16 cellular contexts compared by ENCODE assay signal in the genomic region with DNA sequence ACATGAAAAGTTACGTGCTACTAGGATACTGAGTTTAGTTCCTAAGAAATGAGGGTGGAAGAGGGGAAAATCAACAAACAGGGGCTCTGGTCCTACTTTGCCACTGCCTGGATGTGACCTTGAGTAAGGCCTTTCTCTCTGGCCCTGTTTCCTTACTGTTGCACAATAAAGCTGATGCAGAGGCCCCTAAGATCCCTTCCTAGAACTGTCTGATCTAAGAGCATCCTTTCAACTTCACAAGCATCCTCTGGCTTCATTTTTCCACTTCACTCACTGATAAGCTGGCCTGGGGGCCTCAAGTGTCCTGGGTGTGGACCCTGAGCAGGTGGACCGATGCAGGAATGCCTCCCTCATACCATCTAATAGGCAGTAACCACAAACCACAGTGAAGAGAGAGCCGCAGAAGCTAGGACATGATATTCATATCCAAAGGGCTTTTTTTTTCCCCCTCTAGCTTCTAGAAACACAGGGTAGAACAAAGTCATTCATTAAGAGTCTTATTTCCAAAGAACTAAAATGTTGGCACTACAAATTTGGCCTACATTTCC. TPM values are rescaled to one million over a fixed set of nuclear protein-coding genes. Genes with fewer than 3 reads are reported as not detected.
DNase-seq lines count a peak whose midpoint lies in the region; ATAC-seq and TF ChIP-seq lines count a peak whose summit lies in the region.
"Had no signal": no experiment of that assay in that cellular context is flagged by ENCODE, and none has a peak within 500 bp of the region (broad histone marks: within the 10 kb centered on the region; RNA-seq: fewer than 3 reads in every experiment).

No MANE protein-coding gene starts in this region.

- peaks cover 26 to 76% (median 66%) of the 10 kb centered on the region in 9 donors for H3K4me1 ChIP-seq in heart right ventricle

- H3K9me3 Mint-ChIP-seq in activated CD4-positive, alpha-beta T cell treated with anti-CD3 and anti-CD28 coated beads for 36 hours (ENCODE audit: low read depth) = no peaks in the 10 kb centered on the region
- no peaks in the 10 kb centered on the region for H3K9me3 Mint-ChIP-seq in activated naive CD8-positive, alpha-beta T cell treated with anti-CD3 and anti-CD28 coated beads for 36 hours
- no peaks in the 10 kb centered on the region for H3K9me3 Mint-ChIP-seq in stimulated activated naive CD8-positive, alpha-beta T cell treated with anti-CD3 and anti-CD28 coated beads, Interleukin-15, amount 100 ng/mL, for 72 hours
- H3K9me3 Mint-ChIP-seq: endodermal cell had no signal

- H3K36me3 ChIP-seq in heart right ventricle = peaks cover 0 to 92% (median 25%) of the 10 kb centered on the region in 9 donors

- no peak for DNase-seq in activated CD4-positive, alpha-beta T cell treated with anti-CD3 and anti-CD28 coated beads for 36 hours
- DNase-seq in activated CD4-positive, alpha-beta T cell treated with anti-CD3 and anti-CD28 coated beads, Interleukin-2, amount 50 U/mL, for 1 hour = no peak
- DNase-seq in activated naive CD8-positive, alpha-beta T cell treated with anti-CD3 and anti-CD28 coated beads for 36 hours = no peak
- DNase-seq in heart right ventricle = no peak
- no peak for DNase-seq in stimulated activated naive CD8-positive, alpha-beta T cell treated with anti-CD3 and anti-CD28 coated beads, Interleukin-15, amount 100 ng/mL, for 72 hours
- DNase-seq: activated naive CD4-positive, alpha-beta T cell; DMS53; endodermal cell; NCI-H2227 treated with DMSO at 0.1 percent for 48 hours; stimulated activated CD4-positive, alpha-beta T cell treated with anti-CD3 and anti-CD28 coated beads, Interleukin-12 subunit alpha, Interleukin-12 subunit beta, amount 100 ng/mL, for 4 hours; stimulated activated CD8-positive, alpha-beta memory T cell treated with anti-CD3 and anti-CD28 coated beads, Interleukin-4, amount 100 ng/mL, for 48 hours had no signal

- 76 to 79% methylated on average over 3 of the region's 3 CpGs for WGBS in heart right ventricle, 2 donors

- H3K4me1 Mint-ChIP-seq in activated CD4-positive, alpha-beta T cell treated with anti-CD3 and anti-CD28 coated beads for 36 hours = peaks cover 20% of the 10 kb centered on the region
- H3K4me1 Mint-ChIP-seq in activated naive CD8-positive, alpha-beta T cell treated with anti-CD3 and anti-CD28 coated beads for 36 hours = peaks cover 49% of the 10 kb centered on the region
- H3K4me1 Mint-ChIP-seq in stimulated activated naive CD8-positive, alpha-beta T cell treated with anti-CD3 and anti-CD28 coated beads, Interleukin-15, amount 100 ng/mL, for 72 hours = peaks cover 61% of the 10 kb centered on the region

- no peaks in the 10 kb centered on the region for H3K27me3 Mint-ChIP-seq in activated CD4-positive, alpha-beta T cell treated with anti-CD3 and anti-CD28 coated beads for 36 hours
- no peaks in the 10 kb centered on the region for H3K27me3 Mint-ChIP-seq in activated naive CD8-positive, alpha-beta T cell treated with anti-CD3 and anti-CD28 coated beads for 36 hours
- H3K27me3 Mint-ChIP-seq in stimulated activated naive CD8-positive, alpha-beta T cell treated with anti-CD3 and anti-CD28 coated beads, Interleukin-15, amount 100 ng/mL, for 72 hours = no peaks in the 10 kb centered on the region

- peak overlapping the region in 9 of 10 donors; percentile 19 to 80 (median 55) for H3K27ac ChIP-seq in heart right ventricle
- H3K27ac ChIP-seq: A549 had no signal

- peaks cover 72% of the 10 kb centered on the region for H3K36me3 Mint-ChIP-seq in activated CD4-positive, alpha-beta T cell treated with anti-CD3 and anti-CD28 coated beads for 36 hours (ENCODE audit: low read depth)
- H3K36me3 Mint-ChIP-seq in activated naive CD8-positive, alpha-beta T cell treated with anti-CD3 and anti-CD28 coated beads for 36 hours = peaks cover 57% of the 10 kb centered on the region

- no peak overlapping the region for H3K4me3 Mint-ChIP-seq in activated CD4-positive, alpha-beta T cell treated with anti-CD3 and anti-CD28 coated beads for 36 hours
- H3K4me3 Mint-ChIP-seq in activated naive CD8-positive, alpha-beta T cell treated with anti-CD3 and anti-CD28 coated beads for 36 hours = no peak overlapping the region
- H3K4me3 Mint-ChIP-seq in stimulated activated naive CD8-positive, alpha-beta T cell treated with anti-CD3 and anti-CD28 coated beads, Interleukin-15, amount 100 ng/mL, for 72 hours = no peak overlapping the region
- H3K4me3 Mint-ChIP-seq: endodermal cell, nephron had no signal

- intact Hi-C loops in activated CD4-positive, alpha-beta T cell treated with anti-CD3 and anti-CD28 coated beads for 36 hours (cut with DNase I, micrococcal nuclease) = no loop called here
- intact Hi-C loops in heart right ventricle (cut with DNase I) = loop anchor here in 3 of 10 donors (5.0 kb wide), 2 partner anchors 34 to 44 kb away; a partner anchor contains a TSS

- CTCF ChIA-PET in activated CD4-positive, alpha-beta T cell treated with anti-CD3 and anti-CD28 coated beads for 36 hours (lab: Charles Lee) = no interaction called here

- POLR2A ChIA-PET in activated CD4-positive, alpha-beta T cell treated with anti-CD3 and anti-CD28 coated beads for 36 hours (lab: Charles Lee) = no interaction called here

- no peaks in the 10 kb centered on the region for H3K27me3 ChIP-seq in heart right ventricle

- no peaks in the 10 kb centered on the region for H3K9me3 ChIP-seq in heart right ventricle
- H3K9me3 ChIP-seq: A549 had no signal

- H3K4me3 ChIP-seq in heart right ventricle = no peak overlapping the region
- H3K4me3 ChIP-seq: A549 had no signal

- no peak for TF ChIP-seq CTCF in heart right ventricle (IDR thresholded peaks at IDR 0.05)

- no peak for ATAC-seq in activated CD4-positive, alpha-beta T cell treated with anti-CD3 and anti-CD28 coated beads for 36 hours
- ATAC-seq in heart right ventricle (peak in 2 of 8 donors; percentile 30 to 43), HG02884 (IDR thresholded peaks at IDR 0.05; ENCODE audit: unreplicated experiment) (no peak), HG03097 (IDR thresholded peaks at IDR 0.05; ENCODE audit: low FRiP score, unreplicated experiment) (no peak), HG02870 (IDR thresholded peaks at IDR 0.05; ENCODE audit: unreplicated experiment) (no peak)
- ATAC-seq in stimulated activated naive CD8-positive, alpha-beta T cell treated with anti-CD3 and anti-CD28 coated beads, Interleukin-15, amount 100 ng/mL, for 72 hours = peak; percentile 33
- ATAC-seq: A549 had no signal

- peak overlapping the region; percentile 51 for H3K27ac Mint-ChIP-seq in activated CD4-positive, alpha-beta T cell treated with anti-CD3 and anti-CD28 coated beads for 36 hours
- peak overlapping the region; percentile 31 for H3K27ac Mint-ChIP-seq in activated naive CD8-positive, alpha-beta T cell treated with anti-CD3 and anti-CD28 coated beads for 36 hours
- H3K27ac Mint-ChIP-seq in stimulated activated naive CD8-positive, alpha-beta T cell treated with anti-CD3 and anti-CD28 coated beads, Interleukin-15, amount 100 ng/mL, for 72 hours = peak overlapping the region; percentile 76 to 85
- H3K27ac Mint-ChIP-seq: nephron had no signal

RNA-seq across cellular contexts. Expression of a gene that starts 21.5 kb away (rescaled TPM):
- 100 to 1,000 TPM; 265 to 316 TPM for total RNA-seq in activated CD4-positive, alpha-beta T cell treated with anti-CD3 and anti-CD28 coated beads for 36 hours
- 100 to 1,000 TPM; 315 to 324 TPM for total RNA-seq in activated naive CD8-positive, alpha-beta T cell treated with anti-CD3 and anti-CD28 coated beads for 36 hours
- total RNA-seq in heart right ventricle = 100 to 1,000 TPM; 112 to 276 (median 140) TPM
- 100 to 1,000 TPM; 110 to 311 TPM for polyA plus RNA-seq in heart right ventricle

RNA-seq across cellular contexts. Expression of a gene that starts 42.4 kb away (rescaled TPM):
- total RNA-seq in activated CD4-positive, alpha-beta T cell treated with anti-CD3 and anti-CD28 coated beads for 36 hours = 1 to 10 TPM; 2.8 to 3.2 TPM
- 1 to 10 TPM; 3.3 to 3.9 TPM for total RNA-seq in activated naive CD8-positive, alpha-beta T cell treated with anti-CD3 and anti-CD28 coated beads for 36 hours
- total RNA-seq in heart right ventricle = 1 to 10 TPM in 9 of 10 donors, under 1 TPM in 1; 0.62 to 4.3 (median 1.8) TPM
- polyA plus RNA-seq in heart right ventricle = 1 to 10 TPM; 2.7 to 4.2 TPM
